ENCODE assay signal across 8 cellular contexts in genomic region chr7:99409192-99409572, GRCh38. TPM values are rescaled to one million over a fixed set of nuclear protein-coding genes. Genes with fewer than 3 reads are reported as not detected.
DNase-seq lines count a peak whose midpoint lies in the region; ATAC-seq and TF ChIP-seq lines count a peak whose summit lies in the region.

No MANE protein-coding gene starts in this region.

- H3K36me3 Mint-ChIP-seq in T-cell, result peaks cover 27% of the 10 kb centered on the region

- H3K79me2 ChIP-seq in DND-41 (ENCODE audit: insufficient read depth, low read length), result peaks cover 89% of the 10 kb centered on the region

- CTCF ChIA-PET in T-cell (lab: Charles Lee), result interaction anchor here in 1 of 2 donors (0.6 to 2.6 kb wide), 9 partner anchors 12 to 151 kb away, joined by 3 to 7 read pairs (median 4); partner anchors contain the start of gene ZKSCAN5

- H3K27ac Mint-ChIP-seq in T-cell, result peak overlapping the region; percentile 94 to 99

- peak overlapping the region; percentile 86 for H2AFZ ChIP-seq in DND-41 (ENCODE audit: low read depth, low read length)

- H3K27ac ChIP-seq in DND-41 (ENCODE audit: low read length), result peak overlapping the region; percentile 99

- peaks cover 53% of the 10 kb centered on the region for H3K4me1 ChIP-seq in DND-41 (ENCODE audit: insufficient read depth, low read length)

- no peak for DNase-seq in DND-41
- peak in 2 of 34 experiments; percentile 15 to 36 for DNase-seq in T-cell
- DNase-seq in fibroblast of pulmonary artery (ENCODE audit: low read depth), result no peak
- DNase-seq in retinal pigment epithelial cell (ENCODE audit: low read depth), result no peak
- DNase-seq in HPDE6-E6E7 (ENCODE audit: extremely low spot score), result no peak
- DNase-seq in stimulated activated CD4-positive, alpha-beta T cell treated with anti-CD3 and anti-CD28 coated beads, Interleukin-2, amount 100 ng/mL, for 24 hours, result no peak
- DNase-seq in inferior parietal cortex (ENCODE audit: extremely low spot score), result no peak

- no peaks in the 10 kb centered on the region for H3K27me3 ChIP-seq in DND-41 (ENCODE audit: insufficient read depth, low read length, poor library complexity)

- peaks cover 41 to 61% (median 51%) of the 10 kb centered on the region in 3 donors for H3K4me1 Mint-ChIP-seq in T-cell

- no peaks in the 10 kb centered on the region for H3K9me3 Mint-ChIP-seq in T-cell

- H3K9me3 ChIP-seq in DND-41 (ENCODE audit: insufficient read depth, low read length, severe bottlenecking), result no peaks in the 10 kb centered on the region

- peak overlapping the region; percentile 90 for H3K9ac ChIP-seq in DND-41 (ENCODE audit: low read depth, low read length)

- no peaks in the 10 kb centered on the region for H3K27me3 Mint-ChIP-seq in T-cell

- peaks cover 39% of the 10 kb centered on the region for H4K20me1 ChIP-seq in DND-41 (ENCODE audit: insufficient read depth, low read length)

- peaks cover 68% of the 10 kb centered on the region for H3K36me3 ChIP-seq in DND-41 (ENCODE audit: insufficient read depth, low read length)

- peak overlapping the region; percentile 73 for H3K4me2 ChIP-seq in DND-41 (ENCODE audit: insufficient read depth, low read length)

- no peak for TF ChIP-seq CTCF in DND-41 (IDR thresholded peaks at IDR 0.05; ENCODE audit: borderline replicate concordance, extremely low read depth, low read length, poor library complexity, severe bottlenecking)
- no peak for TF ChIP-seq CTCF in fibroblast of pulmonary artery (IDR thresholded peaks at IDR 0.05; ENCODE audit: low read length, missing control alignments)
- TF ChIP-seq CTCF in retinal pigment epithelial cell (conservative IDR thresholded peaks at IDR 0.05; ENCODE audit: low read depth, low read length), result no peak

- peak overlapping the region; percentile 93 to 94 (median 93) for H3K4me3 Mint-ChIP-seq in T-cell

- ATAC-seq in DND-41 (ENCODE audit: insufficient read depth, low read depth) (no peak), HG02588 (IDR thresholded peaks at IDR 0.05; ENCODE audit: unreplicated experiment) (peak; percentile 4), T-cell (replicated peaks in 1 of 4) (peak in 3 of 4 experiments; percentile 7 to 20 (median 18))

- POLR2A ChIA-PET in T-cell (lab: Charles Lee), result interaction anchor here (0.5 to 1.9 kb wide), 15 partner anchors 9 to 1808 kb away, joined by 3 to 9 read pairs (median 4); partner anchors contain the start of genes PLOD3 (in 1 of the 2), ZKSCAN5 (in 1 of the 2) and ZSCAN25 (in 1 of the 2)

- peak overlapping the region; percentile 58 to 86 for H3K4me3 ChIP-seq in DND-41 (ENCODE audit: low read depth in 1 of 2, low read length in 2 of 2)
- H3K4me3 ChIP-seq in fibroblast of pulmonary artery (replicated peaks; ENCODE audit: low read depth, low read length), result peak overlapping the region; percentile 100
- peak overlapping the region; percentile 99 for H3K4me3 ChIP-seq in retinal pigment epithelial cell (ENCODE audit: low read length)

RNA-seq across cellular contexts. Expression of gene BUD31, which starts 0.4 kb away (rescaled TPM):
- total RNA-seq in T-cell, result 100 to 1,000 TPM in 1 of 5 donors, 10 to 100 TPM in 4; 63.2 to 127 (median 82.3) TPM

RNA-seq across cellular contexts. Expression of gene PDAP1, which starts 0.8 kb away (rescaled TPM):
- total RNA-seq in T-cell, result 10 to 100 TPM; 48.1 to 75.7 (median 67.4) TPM

RNA-seq across cellular contexts. Expression of gene PTCD1, which starts 29.4 kb away (rescaled TPM):
- total RNA-seq in T-cell, result 10 to 100 TPM in 3 of 5 donors, 1 to 10 TPM in 2; 5.4 to 11.6 (median 10.5) TPM

RNA-seq across cellular contexts. Expression of gene CPSF4, which starts 29.6 kb away (rescaled TPM):
- total RNA-seq in T-cell, result 10 to 100 TPM; 44.4 to 58.1 (median 52.3) TPM

RNA-seq across cellular contexts. Expression of gene ARPC1B, which starts 34.7 kb away (rescaled TPM):
- total RNA-seq in T-cell, result 100 to 1,000 TPM; 131 to 232 (median 203) TPM
